ENCODE assay signal across 8 cellular contexts in genomic region chr5:150000261-150000989, GRCh38. TPM values are rescaled to one million over a fixed set of nuclear protein-coding genes. Genes with fewer than 3 reads are reported as not detected.
A peak's percentile ranks its signal among the peaks of the same experiment; 100 is the strongest.
DNase-seq lines count a peak whose midpoint lies in the region; ATAC-seq and TF ChIP-seq lines count a peak whose summit lies in the region.

A gene with protein sequence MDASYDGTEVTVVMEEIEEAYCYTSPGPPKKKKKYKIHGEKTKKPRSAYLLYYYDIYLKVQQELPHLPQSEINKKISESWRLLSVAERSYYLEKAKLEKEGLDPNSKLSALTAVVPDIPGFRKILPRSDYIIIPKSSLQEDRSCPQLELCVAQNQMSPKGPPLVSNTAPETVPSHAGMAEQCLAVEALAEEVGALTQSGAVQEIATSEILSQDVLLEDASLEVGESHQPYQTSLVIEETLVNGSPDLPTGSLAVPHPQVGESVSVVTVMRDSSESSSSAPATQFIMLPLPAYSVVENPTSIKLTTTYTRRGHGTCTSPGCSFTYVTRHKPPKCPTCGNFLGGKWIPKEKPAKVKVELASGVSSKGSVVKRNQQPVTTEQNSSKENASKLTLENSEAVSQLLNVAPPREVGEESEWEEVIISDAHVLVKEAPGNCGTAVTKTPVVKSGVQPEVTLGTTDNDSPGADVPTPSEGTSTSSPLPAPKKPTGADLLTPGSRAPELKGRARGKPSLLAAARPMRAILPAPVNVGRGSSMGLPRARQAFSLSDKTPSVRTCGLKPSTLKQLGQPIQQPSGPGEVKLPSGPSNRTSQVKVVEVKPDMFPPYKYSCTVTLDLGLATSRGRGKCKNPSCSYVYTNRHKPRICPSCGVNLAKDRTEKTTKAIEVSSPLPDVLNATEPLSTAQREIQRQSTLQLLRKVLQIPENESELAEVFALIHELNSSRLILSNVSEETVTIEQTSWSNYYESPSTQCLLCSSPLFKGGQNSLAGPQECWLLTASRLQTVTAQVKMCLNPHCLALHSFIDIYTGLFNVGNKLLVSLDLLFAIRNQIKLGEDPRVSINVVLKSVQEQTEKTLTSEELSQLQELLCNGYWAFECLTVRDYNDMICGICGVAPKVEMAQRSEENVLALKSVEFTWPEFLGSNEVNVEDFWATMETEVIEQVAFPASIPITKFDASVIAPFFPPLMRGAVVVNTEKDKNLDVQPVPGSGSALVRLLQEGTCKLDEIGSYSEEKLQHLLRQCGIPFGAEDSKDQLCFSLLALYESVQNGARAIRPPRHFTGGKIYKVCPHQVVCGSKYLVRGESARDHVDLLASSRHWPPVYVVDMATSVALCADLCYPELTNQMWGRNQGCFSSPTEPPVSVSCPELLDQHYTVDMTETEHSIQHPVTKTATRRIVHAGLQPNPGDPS (N-terminal part only) (plus strand): TSS chr5:150000739. CDS start chr5:150004853, 4,114 bp downstream.
Gene TIGD6, minus strand, starts transcription at chr5:150000654. Its CDS starts 4,306 bp downstream, at chr5:149996348.

- peak within 1 kb of the TSS; percentile 66 for H3K4me3 ChIP-seq in GM12865 (ENCODE audit: low read depth, low read length)
- peak within 1 kb of the TSS; percentile 80 for H3K4me3 ChIP-seq in cardiac muscle cell
- peak within 1 kb of the TSS; percentile 94 for H3K4me3 ChIP-seq in parathyroid adenoma (ENCODE audit: low read depth, low read length)
- H3K4me3 ChIP-seq in tibial nerve, result peak within 1 kb of the TSS; percentile 69 to 95 (median 90)

- H3K9me3 ChIP-seq in cardiac muscle cell (ENCODE audit: low read depth), result no peaks in the 10 kb centered on the region
- H3K9me3 ChIP-seq in parathyroid adenoma (ENCODE audit: control insufficient read depth, low read length), result no peaks in the 10 kb centered on the region
- H3K9me3 ChIP-seq in tibial nerve, result no peaks in the 10 kb centered on the region

- peak within 1 kb of the TSS; percentile 86 for H2AFZ ChIP-seq in parathyroid adenoma

- H3K36me3 ChIP-seq in cardiac muscle cell, result peaks cover 5% of the 10 kb centered on the region
- no peaks in the 10 kb centered on the region for H3K36me3 ChIP-seq in parathyroid adenoma (ENCODE audit: control insufficient read depth, insufficient read depth, low read length)
- peaks cover 0 to 18% (median 0%) of the 10 kb centered on the region in 3 donors for H3K36me3 ChIP-seq in tibial nerve

- peak within 1 kb of the TSS; percentile 73 for H3K4me2 ChIP-seq in parathyroid adenoma (ENCODE audit: low read length)

- DNase-seq in GM12865 (ENCODE audit: low read depth), result peak; percentile 98
- peak; percentile 75 for DNase-seq in NCI-H1105 treated with DMSO at 0.1 percent for 48 hours (lab: John Stamatoyannopoulos, UW)
- peak; percentile 93 for DNase-seq in SKM-1 treated with dmso at 0.1 percent for 144 hours (lab: John Stamatoyannopoulos, UW; ENCODE audit: unreplicated experiment)
- DNase-seq in activated naive CD8-positive, alpha-beta T cell treated with anti-CD3 and anti-CD28 coated beads, Interleukin-2, amount 50 U/mL, for 16 hours (ENCODE audit: low read depth, low spot score), result peak; percentile 78
- DNase-seq in cardiac muscle cell (ENCODE audit: low read depth in 1 of 2, low spot score in 1 of 2), result peak; percentile 97
- peak; percentile 75 to 84 for DNase-seq in tibial nerve (ENCODE audit: low spot score in 2 of 2)

- peak; percentile 89 to 96 for TF ChIP-seq EP300 in tibial nerve (IDR thresholded peaks at IDR 0.05)

- WGBS in tibial nerve, 2 donors, result 0% methylated on average over 20 to 65 of the region's 72 CpGs

- H3K9ac ChIP-seq in parathyroid adenoma, result peak within 1 kb of the TSS; percentile 76

- peak; percentile 81 to 82 for TF ChIP-seq POLR2A in tibial nerve (IDR thresholded peaks at IDR 0.05)

- peak; percentile 88 for ATAC-seq in HG02678 (IDR thresholded peaks at IDR 0.05; ENCODE audit: unreplicated experiment)

- H3K27ac ChIP-seq in cardiac muscle cell (peak within 1 kb of the TSS; percentile 91), parathyroid adenoma (peak within 1 kb of the TSS; percentile 90), tibial nerve (peak within 1 kb of the TSS; percentile 87 to 97 (median 91))

- H3K27me3 ChIP-seq in cardiac muscle cell (no peaks in the 10 kb centered on the region), parathyroid adenoma (ENCODE audit: control insufficient read depth, insufficient read depth, low read length) (no peaks in the 10 kb centered on the region), tibial nerve (no peaks in the 10 kb centered on the region)

- H3K79me2 ChIP-seq in parathyroid adenoma, result peaks cover 10% of the 10 kb centered on the region

- peaks cover 4% of the 10 kb centered on the region for H3K4me1 ChIP-seq in cardiac muscle cell (ENCODE audit: low read depth)
- peaks cover 20% of the 10 kb centered on the region for H3K4me1 ChIP-seq in parathyroid adenoma
- H3K4me1 ChIP-seq in tibial nerve, result peaks cover 0 to 66% (median 18%) of the 10 kb centered on the region in 4 donors

- TF ChIP-seq CTCF in GM12865 (IDR thresholded peaks at IDR 0.05; ENCODE audit: insufficient read depth, low read depth, low read length, missing control alignments) (no peak), cardiac muscle cell (IDR thresholded peaks at IDR 0.05; ENCODE audit: low read depth, low read length) (no peak), parathyroid adenoma (IDR thresholded peaks at IDR 0.05) (peak; percentile 20), tibial nerve (IDR thresholded peaks at IDR 0.05) (peak in 2 of 5 experiments; percentile 49 to 53)

RNA-seq across cellular contexts. Expression of the first gene that starts in this region (rescaled TPM):
- total RNA-seq in cardiac muscle cell (27.8 and 51.0 TPM in 2 replicates), tibial nerve (10 to 100 TPM; 47.7 to 58.2 (median 55.3) TPM)
- 16.7 and 23.9 TPM in 2 replicates for polyA plus RNA-seq in cardiac muscle cell

RNA-seq across cellular contexts. Expression of gene TIGD6, which starts in this region (rescaled TPM):
- 3.5 and 7.6 TPM in 2 replicates for total RNA-seq in cardiac muscle cell
- 10.3 and 11.4 TPM in 2 replicates for polyA plus RNA-seq in cardiac muscle cell
- total RNA-seq in tibial nerve, result 10 to 100 TPM in 1 of 4 donors, 1 to 10 TPM in 3; 6.7 to 14.4 (median 8.1) TPM

Comparison
In these comparisons a context has a peak if more than half of its experiments do, and no peak if none do; other contexts are left out.
1. Peak in every context shown above with its lines: DNase-seq, ATAC-seq, H3K4me3 ChIP-seq and H3K27ac ChIP-seq.